ENCODE assay signal across 14 cellular contexts in the genomic region with DNA sequence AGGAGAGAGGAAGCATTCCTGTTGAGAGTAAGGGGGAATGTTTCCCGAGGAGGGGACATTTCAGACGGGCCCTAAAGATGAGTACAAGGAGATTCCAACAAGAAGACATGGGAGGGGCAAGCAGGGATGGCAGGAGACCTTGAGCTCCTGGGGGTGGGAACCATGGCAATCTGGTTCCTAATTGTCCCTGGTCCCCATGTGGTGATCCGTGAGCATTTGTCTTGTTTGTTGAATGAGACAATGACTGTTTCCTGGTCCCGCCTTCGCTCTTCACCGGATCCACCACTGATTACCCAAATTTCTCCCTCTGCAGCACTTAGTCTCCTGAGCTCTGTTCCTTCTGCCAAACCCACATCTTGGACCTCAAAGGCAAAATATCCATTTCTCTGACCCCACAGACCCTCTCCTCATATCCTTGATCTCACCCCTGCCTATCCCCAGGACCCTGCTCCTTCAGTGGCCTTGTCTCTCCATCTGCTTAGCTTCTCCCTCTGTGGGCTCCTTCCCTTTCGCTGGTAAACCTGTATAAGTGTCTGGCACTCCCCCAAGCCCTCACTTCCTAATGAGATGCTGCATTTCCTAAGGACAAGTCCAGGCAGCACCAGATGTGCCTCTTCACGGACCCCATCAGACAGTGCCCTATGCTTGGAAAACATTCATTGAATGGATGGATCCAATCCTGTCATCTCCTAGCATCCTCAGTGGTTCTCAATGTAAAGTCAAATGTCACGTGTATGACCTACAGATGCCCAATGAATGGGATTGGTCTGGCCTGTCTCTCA.
"Had no signal": no experiment of that assay in that cellular context is flagged by ENCODE, and none has a peak within 500 bp of the region (broad histone marks: within the 10 kb centered on the region; RNA-seq: fewer than 3 reads in every experiment).

No MANE protein-coding gene starts in this region.

- H3K4me3 Mint-ChIP-seq: activated CD4-positive, alpha-beta memory T cell treated with anti-CD3 and anti-CD28 coated beads, Interleukin-2, amount 10 ng/mL, durations not matched to agents 7 days and 5 days; activated T-cell treated with anti-CD3 and anti-CD28 coated beads, Interleukin-2, amount 50 U/mL, for 72 hours; brain; nephron progenitor cell; stimulated activated naive CD8-positive, alpha-beta T cell treated with anti-CD3 and anti-CD28 coated beads, Interleukin-15, Interleukin-2, amounts not matched to agents 100 ng/mL and 50 ng/mL, for 24 hours had no signal

- H3K27me3 Mint-ChIP-seq: activated CD4-positive, alpha-beta memory T cell treated with anti-CD3 and anti-CD28 coated beads, Interleukin-2, amount 10 ng/mL, durations not matched to agents 7 days and 5 days had no signal

- FAIRE-seq: islet of Langerhans had no signal

- ATAC-seq: gastrocnemius medialis had no signal

- DNase-seq: activated CD4-positive, alpha-beta T cell treated with anti-CD3 and anti-CD28 coated beads for 1 hour; amniotic stem cell; effector memory CD4-positive, alpha-beta T cell; nephron progenitor cell; stimulated activated CD4-positive, alpha-beta T cell treated with anti-CD3 and anti-CD28 coated beads, Interleukin-2, amount 100 ng/mL, for 48 hours; T-helper 9 cell had no signal

- H3K27me3 ChIP-seq: gastrocnemius medialis had no signal

- H3K4me3 ChIP-seq: gastrocnemius medialis, heart right ventricle had no signal

- H3K27ac Mint-ChIP-seq: activated CD4-positive, alpha-beta memory T cell treated with anti-CD3 and anti-CD28 coated beads, Interleukin-2, amount 10 ng/mL, durations not matched to agents 7 days and 5 days; activated T-cell treated with anti-CD3 and anti-CD28 coated beads, Interleukin-2, amount 50 U/mL, for 72 hours; nephron progenitor cell had no signal

- H3K27ac ChIP-seq: epithelial cell of prostate, gastrocnemius medialis, heart right ventricle had no signal

- H3K36me3 ChIP-seq: gastrocnemius medialis, heart right ventricle had no signal

- H3K9me3 Mint-ChIP-seq: activated CD4-positive, alpha-beta memory T cell treated with anti-CD3 and anti-CD28 coated beads, Interleukin-2, amount 10 ng/mL, durations not matched to agents 7 days and 5 days; brain; nephron progenitor cell had no signal

- H3K36me3 Mint-ChIP-seq: brain had no signal

- H3K9me3 ChIP-seq: gastrocnemius medialis, heart right ventricle had no signal
